29 cellular contexts compared by ENCODE assay signal in the genomic region with DNA sequence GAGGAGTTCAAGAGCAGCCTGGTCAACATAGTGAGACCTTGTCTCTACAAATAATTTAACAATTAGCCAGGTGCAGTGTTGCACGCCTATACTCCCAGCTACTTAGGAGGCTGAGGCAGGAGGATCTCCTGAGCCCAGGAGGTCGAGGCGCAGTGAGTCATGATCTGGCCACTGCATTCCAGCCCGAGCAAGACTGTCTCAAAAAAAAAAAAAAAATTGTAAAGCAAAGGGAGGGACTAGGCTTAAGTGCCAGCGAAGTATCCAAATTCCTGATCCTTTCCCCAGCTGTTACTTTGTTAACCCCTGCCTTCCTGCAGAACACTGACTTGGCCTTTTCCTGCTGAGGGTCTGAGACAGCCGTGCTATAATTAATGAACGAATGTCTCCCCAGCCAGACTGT. TPM values are rescaled to one million over a fixed set of nuclear protein-coding genes. Genes with fewer than 3 reads are reported as not detected.
A peak's percentile ranks its signal among the peaks of the same experiment; 100 is the strongest.
DNase-seq lines count a peak whose midpoint lies in the region; ATAC-seq, FAIRE-seq and TF ChIP-seq lines count a peak whose summit lies in the region.
"Had no signal": no experiment of that assay in that cellular context is flagged by ENCODE, and none has a peak within 500 bp of the region (broad histone marks: within the 10 kb centered on the region; RNA-seq: fewer than 3 reads in every experiment).

No MANE protein-coding gene starts in this region.

- no peak overlapping the region for H3K4ac ChIP-seq in IMR-90 (ENCODE audit: low read depth, low read length)

- peaks cover 92% of the 10 kb centered on the region for H3K36me3 ChIP-seq in BLaER1
- peaks cover 38% of the 10 kb centered on the region for H3K36me3 ChIP-seq in IMR-90 (ENCODE audit: control insufficient read depth, insufficient read depth, low read length)

- H3K4me2 ChIP-seq in BLaER1 (no peak overlapping the region), IMR-90 (ENCODE audit: low read depth, low read length) (no peak overlapping the region)

- CTCF ChIA-PET in IMR-90 (lab: Yijun Ruan, JAX), result no interaction called here

- peak overlapping the region; percentile 49 to 72 (median 70) for H3K27ac Mint-ChIP-seq in nephron
- H3K27ac Mint-ChIP-seq: activated CD4-positive, alpha-beta T cell treated with anti-CD3 and anti-CD28 coated beads, Interleukin-2, amount 10 ng/mL, durations not matched to agents 7 days and 5 days; WTC11 had no signal

- in situ Hi-C loops in IMR-90 (cut with MboI; ENCODE audit: low sequenced_read_pairs), result no loop called here

- TF ChIP-seq POLR2A in IMR-90 (IDR thresholded peaks at IDR 0.05; ENCODE audit: low read depth, low read length), result no peak

- no peak overlapping the region for H4K91ac ChIP-seq in IMR-90 (ENCODE audit: insufficient read depth, low read depth, low read length)

- intact Hi-C loops in IMR-90 (cut with micrococcal nuclease), result loop anchor here (5.0 kb wide), 1 partner anchor 302 kb away; no protein-coding TSS in a partner anchor

- H3K9ac ChIP-seq in BLaER1 (0 out of 2 replicates have a peak overlapping the region, but pooled peaks have one; percentile 6), IMR-90 (ENCODE audit: low read depth, low read length) (no peak overlapping the region)

- no peak overlapping the region for H2AK9ac ChIP-seq in IMR-90 (replicated peaks; ENCODE audit: low read depth, low read length, poor library complexity)

- peaks cover 32% of the 10 kb centered on the region for H3K36me3 Mint-ChIP-seq in nephron (ENCODE audit: low read depth)
- H3K36me3 Mint-ChIP-seq: natural killer cell treated with Interleukin-12 subunit alpha and Interleukin-12 subunit beta and Interleukin-15 and Interleukin-18, amount 100 ng/mL, for 72 hours; WTC11 had no signal

- peak overlapping the region in 1 of 3 experiments; percentile 16 for H3K4me3 Mint-ChIP-seq in nephron
- H3K4me3 Mint-ChIP-seq: activated CD4-positive, alpha-beta T cell treated with anti-CD3 and anti-CD28 coated beads, Interleukin-2, amount 10 ng/mL, durations not matched to agents 7 days and 5 days; activated T-cell treated with anti-CD3 and anti-CD28 coated beads, Interleukin-2, amount 50 U/mL, for 4 hours; natural killer cell treated with Interleukin-12 subunit alpha and Interleukin-12 subunit beta and Interleukin-15 and Interleukin-18, amount 100 ng/mL, for 72 hours; WTC11 had no signal

- no peak for TF ChIP-seq RAD21 in IMR-90 (IDR thresholded peaks at IDR 0.05; ENCODE audit: low read length)

- no peaks in the 10 kb centered on the region for H3K4me1 ChIP-seq in BLaER1
- H3K4me1 ChIP-seq in IMR-90 (ENCODE audit: control insufficient read depth, insufficient read depth, low read length), result no peaks in the 10 kb centered on the region; the same call in 1 of the 2 replicates
- H3K4me1 ChIP-seq: body of pancreas, pancreas had no signal

- POLR2A ChIA-PET in IMR-90 (lab: Charles Lee; ENCODE audit: unreplicated experiment), result interaction anchor here (0.6 kb wide), 1 partner anchor 18 kb away, joined by 10 read pairs; no protein-coding TSS in a partner anchor

- H3K27me3 ChIP-seq in BLaER1, result no peaks in the 10 kb centered on the region
- H3K27me3 ChIP-seq in IMR-90 (ENCODE audit: control insufficient read depth, insufficient read depth, low read length), result no peaks in the 10 kb centered on the region
- H3K27me3 ChIP-seq: body of pancreas, heart left ventricle, pancreas, upper lobe of left lung had no signal

- H3K18ac ChIP-seq in IMR-90 (ENCODE audit: low read depth, low read length), result no peak overlapping the region

- no peaks in the 10 kb centered on the region for H3K9me3 Mint-ChIP-seq in nephron
- H3K9me3 Mint-ChIP-seq: activated CD4-positive, alpha-beta T cell treated with anti-CD3 and anti-CD28 coated beads, Interleukin-2, amount 10 ng/mL, durations not matched to agents 7 days and 5 days; activated T-cell treated with anti-CD3 and anti-CD28 coated beads, Interleukin-2, amount 50 U/mL, for 4 hours; natural killer cell treated with Interleukin-12 subunit alpha and Interleukin-12 subunit beta and Interleukin-15 and Interleukin-18, amount 100 ng/mL, for 72 hours; WTC11 had no signal

- H3K79me1 ChIP-seq in IMR-90 (ENCODE audit: low read depth in 1 of 2, low read length in 2 of 2), result no peaks in the 10 kb centered on the region; a peak in 1 of 4 replicates

- no peak for TF ChIP-seq CTCF in IMR-90 (conservative IDR thresholded peaks at IDR 0.05; ENCODE audit: low read depth, low read length)
- TF ChIP-seq CTCF in choroid plexus epithelial cell (conservative IDR thresholded peaks at IDR 0.05; ENCODE audit: low read depth, low read length), result no peak
- no peak for TF ChIP-seq CTCF in nephron (IDR thresholded peaks at IDR 0.05; ENCODE audit: unreplicated experiment in 3 of 3)
- no peak for TF ChIP-seq CTCF in D721Med (IDR thresholded peaks at IDR 0.05; ENCODE audit: insufficient read depth, missing control alignments)

- H3K9me3 ChIP-seq in BLaER1 (no peaks in the 10 kb centered on the region), IMR-90 (ENCODE audit: control insufficient read depth, insufficient read depth, low read length) (no peaks in the 10 kb centered on the region)
- H3K9me3 ChIP-seq: body of pancreas, heart left ventricle, lower lobe of right lung, pancreas, upper lobe of left lung had no signal

- peaks cover 7% of the 10 kb centered on the region for H3K27me3 Mint-ChIP-seq in nephron (ENCODE audit: low read depth)
- H3K27me3 Mint-ChIP-seq: activated CD4-positive, alpha-beta T cell treated with anti-CD3 and anti-CD28 coated beads, Interleukin-2, amount 10 ng/mL, durations not matched to agents 7 days and 5 days; natural killer cell treated with Interleukin-12 subunit alpha and Interleukin-12 subunit beta and Interleukin-15 and Interleukin-18, amount 100 ng/mL, for 72 hours had no signal

- H3K9me1 ChIP-seq in IMR-90 (ENCODE audit: insufficient read depth, low read length), result no peaks in the 10 kb centered on the region

- no peak overlapping the region for H2AK5ac ChIP-seq in IMR-90 (ENCODE audit: low read depth, low read length)

- H4K20me1 ChIP-seq in BLaER1 (no peaks in the 10 kb centered on the region), IMR-90 (ENCODE audit: insufficient read depth, low read length) (no peaks in the 10 kb centered on the region)

- no peak overlapping the region for H2BK15ac ChIP-seq in IMR-90 (ENCODE audit: low read depth, low read length)

- no peak overlapping the region for H2BK120ac ChIP-seq in IMR-90 (ENCODE audit: low read depth, low read length)

- H3K14ac ChIP-seq in IMR-90 (replicated peaks; ENCODE audit: low read depth, low read length), result no peak overlapping the region

- no peak overlapping the region for H3K27ac ChIP-seq in BLaER1
- no peak overlapping the region for H3K27ac ChIP-seq in IMR-90 (ENCODE audit: insufficient read depth, low read length)
- H3K27ac ChIP-seq: body of pancreas, heart left ventricle, lower lobe of right lung, pancreas, upper lobe of left lung had no signal

- H3K56ac ChIP-seq in IMR-90 (ENCODE audit: extremely low read depth, insufficient read depth, low read length), result no peak overlapping the region

- peak; percentile 21 for DNase-seq in IMR-90
- DNase-seq in choroid plexus epithelial cell (ENCODE audit: low read depth), result peak; percentile 43
- DNase-seq in HUDEP-2 (lab: John Stamatoyannopoulos, UW; ENCODE audit: unreplicated experiment in 76 of 76), result no peak
- no peak for DNase-seq in D721Med (ENCODE audit: insufficient read length, low spot score)
- no peak for DNase-seq in T-helper 9 cell
- DNase-seq: activated CD4-positive, alpha-beta T cell treated with anti-CD3 and anti-CD28 coated beads, Interleukin-2, amount 10 ng/mL, durations not matched to agents 7 days and 5 days; activated T-cell treated with anti-CD3 and anti-CD28 coated beads, Interleukin-2, amount 50 U/mL, for 4 hours; body of pancreas; C1 segment of cervical spinal cord; Calu3; foreskin fibroblast; heart left ventricle; KG1; lower lobe of right lung; NCI-H146; NCI-H2107; NCI-H446 treated with DMSO at 0.1 percent for 48 hours; pancreas; SHP77 treated with DMSO at 0.1 percent for 48 hours; stimulated activated CD4-positive, alpha-beta T cell treated with anti-CD3 and anti-CD28 coated beads, Interleukin-2, amount 100 ng/mL, for 48 hours; upper lobe of left lung had no signal

- H2AFZ ChIP-seq in IMR-90 (replicated peaks; ENCODE audit: low read length, poor library complexity), result no peak overlapping the region

- no peak overlapping the region for H2BK5ac ChIP-seq in IMR-90 (ENCODE audit: low read depth, low read length, poor library complexity, severe bottlenecking)

- dilution Hi-C loops in IMR-90 (cut with HindIII; ENCODE audit: low sequenced_read_pairs, unreplicated experiment), result no loop called here

- no TSS peak for BruUV-seq in IMR-90 (replicated peaks; lab: Mats Ljungman, UMichigan)

- H2BK20ac ChIP-seq in IMR-90 (ENCODE audit: low read depth, low read length), result no peak overlapping the region

- WGBS in IMR-90 (ENCODE audit: extremely low coverage in 2 of 2, insufficient read length in 1 of 2), 2 experiments, result 0% methylated on average over 1 of the region's 7 CpGs; no CpG with 5 or more reads in 1 of the 2 experiments

- peak; percentile 18; the same call in 1 of the 2 replicates for ATAC-seq in IMR-90 (ENCODE audit: low read depth)
- ATAC-seq in GM18870 (IDR thresholded peaks at IDR 0.05; ENCODE audit: unreplicated experiment), result no peak
- ATAC-seq: activated T-cell treated with anti-CD3 and anti-CD28 coated beads, Interleukin-2, amount 50 U/mL, for 4 hours; body of pancreas; heart left ventricle; lower lobe of right lung; natural killer cell treated with Interleukin-12 subunit alpha and Interleukin-12 subunit beta and Interleukin-15 and Interleukin-18, amount 100 ng/mL, for 72 hours; pancreas; WTC11 had no signal

- no peak overlapping the region for H3K23ac ChIP-seq in IMR-90 (ENCODE audit: low read depth, low read length)

- FAIRE-seq in D721Med (lab: Jason Lieb, UNC), result no peak
- FAIRE-seq: GM12892, pancreas had no signal

- H4K5ac ChIP-seq in IMR-90 (ENCODE audit: low read depth, low read length), result no peak overlapping the region

- peaks cover 8% of the 10 kb centered on the region for H3K4me1 Mint-ChIP-seq in nephron

- H3K4me3 ChIP-seq in BLaER1 (no peak overlapping the region), IMR-90 (ENCODE audit: insufficient read depth, low read depth, low read length) (no peak overlapping the region), choroid plexus epithelial cell (ENCODE audit: low read depth, low read length) (no peak overlapping the region)
- H3K4me3 ChIP-seq: body of pancreas, heart left ventricle, lower lobe of right lung, pancreas, upper lobe of left lung had no signal

- H4K8ac ChIP-seq in IMR-90 (ENCODE audit: low read depth in 2 of 2, low read length in 2 of 2), result no peak overlapping the region

RNA-seq across cellular contexts. Expression of gene GDPD3, which starts 2.7 kb away (rescaled TPM):
- under 0.01 and 0.28 TPM in 2 replicates for total RNA-seq in IMR-90 (2012; rRNA removed)
- polyA plus RNA-seq in IMR-90 (2012; rRNA removed), result 2.8 and 19.5 TPM in 2 replicates
- 0.47 and 0.73 TPM in 2 replicates for polyA plus RNA-seq in IMR-90 (2012; cell fraction: cytosol; rRNA removed)
- polyA plus RNA-seq in IMR-90 (2012; cell fraction: nucleus; rRNA removed; ENCODE audit: low replicate concordance), result 24.3 and 37.5 TPM in 2 replicates
- total RNA-seq: epithelial cell of proximal tubule, H4 had no signal

RNA-seq across cellular contexts. Expression of gene MAPK3, which starts 12.4 kb away (rescaled TPM):
- total RNA-seq in IMR-90 (2012; rRNA removed), result 22.5 and 30.8 TPM in 2 replicates
- polyA plus RNA-seq in IMR-90 (2012; rRNA removed), result 137 and 150 TPM in 2 replicates
- polyA plus RNA-seq in IMR-90 (2012; cell fraction: cytosol; rRNA removed), result 50.0 and 120 TPM in 2 replicates
- polyA plus RNA-seq in IMR-90 (2012; cell fraction: nucleus; rRNA removed; ENCODE audit: low replicate concordance), result 75.4 and 124 TPM in 2 replicates

RNA-seq across cellular contexts. Expression of gene YPEL3, which starts 14.6 kb away (rescaled TPM):
- 1.1 and 3.1 TPM in 2 replicates for total RNA-seq in IMR-90 (2012; rRNA removed)
- 25.6 and 33.3 TPM in 2 replicates for polyA plus RNA-seq in IMR-90 (2012; rRNA removed)
- polyA plus RNA-seq in IMR-90 (2012; cell fraction: cytosol; rRNA removed), result 34.8 and 76.0 TPM in 2 replicates
- 93.1 and 115 TPM in 2 replicates for polyA plus RNA-seq in IMR-90 (2012; cell fraction: nucleus; rRNA removed; ENCODE audit: low replicate concordance)

RNA-seq across cellular contexts. Expression of gene TBX6, which starts 18.9 kb away (rescaled TPM):
- not detected in 2 replicates for total RNA-seq in IMR-90 (2012; rRNA removed)
- 0.06 and 0.10 TPM in 2 replicates for polyA plus RNA-seq in IMR-90 (2012; rRNA removed)
- 0.02 TPM in 1 of 2 replicates, not detected in the other for polyA plus RNA-seq in IMR-90 (2012; cell fraction: cytosol; rRNA removed)
- 0.06 and 0.16 TPM in 2 replicates for polyA plus RNA-seq in IMR-90 (2012; cell fraction: nucleus; rRNA removed; ENCODE audit: low replicate concordance)
- total RNA-seq: H4 had no signal

RNA-seq across cellular contexts. Expression of gene PPP4C, which starts 34.9 kb away (rescaled TPM):
- total RNA-seq in IMR-90 (2012; rRNA removed), result 209 and 222 TPM in 2 replicates
- polyA plus RNA-seq in IMR-90 (2012; rRNA removed), result 200 and 202 TPM in 2 replicates
- polyA plus RNA-seq in IMR-90 (2012; cell fraction: cytosol; rRNA removed), result 191 and 310 TPM in 2 replicates
- polyA plus RNA-seq in IMR-90 (2012; cell fraction: nucleus; rRNA removed; ENCODE audit: low replicate concordance), result 247 and 358 TPM in 2 replicates

Comparison
In these comparisons a context has a peak if more than half of its experiments do, and no peak if none do; other contexts are left out.
1. DNase-seq: peak in IMR-90 (single experiment) and choroid plexus epithelial cell (single experiment); none in HUDEP-2 (0 of 76), D721Med (single experiment) and T-helper 9 cell (single experiment).